Comparison of ENCODE assay signal across 8 cellular contexts in genomic region chr19:1105217-1105872, GRCh38. TPM values are rescaled to one million over a fixed set of nuclear protein-coding genes. Genes with fewer than 3 reads are reported as not detected.
DNase-seq lines count a peak whose midpoint lies in the region; ATAC-seq and TF ChIP-seq lines count a peak whose summit lies in the region.

No MANE protein-coding gene starts in this region.

- TF ChIP-seq POLR2A in esophagus squamous epithelium (IDR thresholded peaks at IDR 0.05) (no peak), prostate gland (IDR thresholded peaks at IDR 0.05) (no peak)

- H3K27me3 ChIP-seq in SU-DHL-6 (ENCODE audit: low read length), result no peaks in the 10 kb centered on the region
- no peaks in the 10 kb centered on the region for H3K27me3 ChIP-seq in esophagus squamous epithelium
- H3K27me3 ChIP-seq in prostate gland (replicated peaks; ENCODE audit: insufficient read depth), result no peaks in the 10 kb centered on the region

- H3K9me2 ChIP-seq in SU-DHL-6 (replicated peaks; ENCODE audit: insufficient read depth, low read length), result no peaks in the 10 kb centered on the region

- no peaks in the 10 kb centered on the region for H4K20me1 ChIP-seq in SU-DHL-6 (ENCODE audit: low read depth, low read length)

- peak overlapping the region; percentile 89 for H3K9ac ChIP-seq in SU-DHL-6 (ENCODE audit: low read length)

- DNase-seq in GM12865 (ENCODE audit: low read depth) (no peak), esophagus squamous epithelium (lab: John Stamatoyannopoulos, UW) (no peak), prostate gland (ENCODE audit: low spot score) (no peak), iPS-NIHi11 (ENCODE audit: low spot score) (no peak), NK-92 (lab: John Stamatoyannopoulos, UW; ENCODE audit: unreplicated experiment) (no peak)
- no peak for DNase-seq in activated CD8-positive, alpha-beta memory T cell treated with anti-CD3 and anti-CD28 coated beads, Interleukin-2, amount 50 U/mL, for 48 hours

- H3K27ac ChIP-seq in SU-DHL-6 (ENCODE audit: low read depth, low read length), result no peak overlapping the region
- H3K27ac ChIP-seq in esophagus squamous epithelium, result peak overlapping the region; percentile 95 to 99 (median 98)
- H3K27ac ChIP-seq in prostate gland, result peak overlapping the region; percentile 99

- H3F3A ChIP-seq in SU-DHL-6 (ENCODE audit: insufficient read depth), result peaks cover 3% of the 10 kb centered on the region; the same call in 1 of the 2 replicates

- TF ChIP-seq CTCF in GM12865 (IDR thresholded peaks at IDR 0.05; ENCODE audit: insufficient read depth, low read depth, low read length, missing control alignments) (no peak), SU-DHL-6 (IDR thresholded peaks at IDR 0.05; ENCODE audit: insufficient read depth, low read length, poor library complexity, severe bottlenecking) (no peak), esophagus squamous epithelium (IDR thresholded peaks at IDR 0.05) (no peak), prostate gland (IDR thresholded peaks at IDR 0.05) (no peak)

- WGBS in esophagus squamous epithelium, 2 donors, result 40 to 49% methylated on average over 1 to 14 of the region's 49 CpGs
- 45% methylated on average over 24 of the region's 49 CpGs for WGBS in prostate gland

- H2AFZ ChIP-seq in SU-DHL-6 (ENCODE audit: low read depth, low read length, severe bottlenecking), result no peak overlapping the region

- H3K4me3 ChIP-seq in GM12865 (ENCODE audit: low read depth, low read length) (peak overlapping the region; percentile 78), SU-DHL-6 (ENCODE audit: insufficient read depth, low read length, poor library complexity, severe bottlenecking) (peak overlapping the region; percentile 97), esophagus squamous epithelium (peak overlapping the region; percentile 67 to 92 (median 76)), prostate gland (peak overlapping the region; percentile 95 to 97)

- intact Hi-C loops in esophagus squamous epithelium (cut with DNase I), result no loop called here
- intact Hi-C loops in prostate gland (cut with DNase I), result no loop called here

- no peaks in the 10 kb centered on the region for H3K79me2 ChIP-seq in SU-DHL-6 (ENCODE audit: insufficient read depth, low read length)

- H3K4me1 ChIP-seq in esophagus squamous epithelium (peaks cover 55 to 81% (median 61%) of the 10 kb centered on the region in 3 donors), prostate gland (replicated peaks) (peaks cover 12% of the 10 kb centered on the region)

- H3K36me3 ChIP-seq in SU-DHL-6 (ENCODE audit: low read length) (no peaks in the 10 kb centered on the region), esophagus squamous epithelium (peaks cover 25 to 50% (median 30%) of the 10 kb centered on the region in 3 donors), prostate gland (peaks cover 5 to 37% of the 10 kb centered on the region in 2 donors)

- no peak for ATAC-seq in GM19455 (IDR thresholded peaks at IDR 0.05; ENCODE audit: unreplicated experiment)

- H3K4me2 ChIP-seq in SU-DHL-6 (ENCODE audit: low read depth, low read length, poor library complexity, severe bottlenecking), result peak overlapping the region; percentile 79

- H3K9me3 ChIP-seq in SU-DHL-6 (ENCODE audit: insufficient read depth, low read length) (no peaks in the 10 kb centered on the region), esophagus squamous epithelium (no peaks in the 10 kb centered on the region), prostate gland (no peaks in the 10 kb centered on the region)

RNA-seq across cellular contexts. Expression of gene GPX4, which starts 1.6 kb away (rescaled TPM):
- 100 to 1,000 TPM; 108 to 405 (median 244) TPM for total RNA-seq in esophagus squamous epithelium
- total RNA-seq in prostate gland, result 100 to 1,000 TPM; 577 to 627 TPM

RNA-seq across cellular contexts. Expression of gene POLR2E, which starts 10.2 kb away (rescaled TPM):
- total RNA-seq in esophagus squamous epithelium (100 to 1,000 TPM; 113 to 198 (median 166) TPM), prostate gland (100 to 1,000 TPM; 152 to 169 TPM)

RNA-seq across cellular contexts. Expression of gene ARHGAP45, which starts 38.4 kb away (rescaled TPM):
- total RNA-seq in esophagus squamous epithelium, result 10 to 100 TPM in 3 of 4 donors, 1 to 10 TPM in 1; 8.2 to 39.3 (median 12.5) TPM
- 10 to 100 TPM in 1 of 2 donors, 1 to 10 TPM in 1; 8.9 to 26.2 TPM for total RNA-seq in prostate gland
